8 cellular contexts compared by ENCODE assay signal in the genomic region with DNA sequence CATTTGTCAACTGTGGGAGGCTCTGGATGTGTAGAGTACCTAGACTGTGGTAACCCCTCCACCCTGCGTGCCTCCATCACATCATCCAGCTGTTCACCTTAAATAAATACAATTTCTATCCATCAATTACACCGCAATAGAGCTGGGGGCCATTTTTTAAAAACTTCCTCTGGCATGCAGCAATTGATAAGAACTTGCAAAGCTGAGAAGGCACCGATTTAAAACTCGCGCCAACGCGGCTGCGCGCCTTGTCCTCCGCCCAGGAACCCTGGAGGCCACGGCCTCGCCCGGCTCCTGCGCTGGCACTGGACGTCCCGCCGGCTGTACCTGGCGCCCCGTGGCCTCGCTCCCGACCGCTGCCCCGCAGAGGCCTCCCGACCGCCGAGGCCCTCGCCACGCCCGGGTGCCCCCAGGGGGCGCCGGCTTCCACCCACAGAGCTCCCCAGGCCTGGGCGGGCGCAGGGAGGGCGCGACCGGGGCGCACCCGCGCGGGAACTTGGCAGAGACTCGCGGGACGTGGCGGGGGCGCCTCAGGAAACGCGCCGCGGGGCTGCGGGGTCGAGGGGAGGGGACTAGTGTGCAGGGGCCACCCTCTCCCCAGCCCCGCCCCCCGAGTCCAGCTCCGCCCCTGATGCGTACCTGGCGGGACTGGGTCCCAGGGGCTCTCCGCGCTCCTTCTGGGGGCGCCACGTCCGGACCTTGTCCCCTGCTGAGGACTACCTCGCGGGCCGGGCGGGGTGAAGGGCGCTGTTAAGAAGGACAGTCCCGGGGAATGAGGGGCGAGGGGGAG.
A peak's percentile ranks its signal among the peaks of the same experiment; 100 is the strongest.
DNase-seq lines count a peak whose midpoint lies in the region; ATAC-seq, FAIRE-seq and TF ChIP-seq lines count a peak whose summit lies in the region.

No MANE protein-coding gene starts in this region.

- no peaks in the 10 kb centered on the region for H3K36me3 Mint-ChIP-seq in activated naive CD4-positive, alpha-beta T cell treated with anti-CD3 and anti-CD28 coated beads, Interleukin-2, amount 10 ng/mL, durations not matched to agents 7 days and 5 days

- H3K4me3 Mint-ChIP-seq in activated naive CD4-positive, alpha-beta T cell treated with anti-CD3 and anti-CD28 coated beads, Interleukin-2, amount 10 ng/mL, durations not matched to agents 7 days and 5 days = no peak overlapping the region

- no peaks in the 10 kb centered on the region for H3K9me3 ChIP-seq in GM23248 (ENCODE audit: low read depth)
- no peaks in the 10 kb centered on the region for H3K9me3 ChIP-seq in hepatocyte (ENCODE audit: low read depth)
- H3K9me3 ChIP-seq in small intestine (ENCODE audit: control insufficient read depth, low read depth) = no peaks in the 10 kb centered on the region

- CTCF ChIA-PET in activated naive CD4-positive, alpha-beta T cell treated with anti-CD3 and anti-CD28 coated beads, Interleukin-2, amount 10 ng/mL, durations not matched to agents 7 days and 5 days (lab: Charles Lee) = no interaction called here

- no peak for ATAC-seq in HG03045 (IDR thresholded peaks at IDR 0.05; ENCODE audit: unreplicated experiment)
- no peak for ATAC-seq in HG03439 (IDR thresholded peaks at IDR 0.05; ENCODE audit: unreplicated experiment)

- no peaks in the 10 kb centered on the region for H4K20me1 ChIP-seq in GM23248 (ENCODE audit: insufficient read depth)
- H4K20me1 ChIP-seq in hepatocyte (ENCODE audit: insufficient read depth, poor library complexity, severe bottlenecking) = no peaks in the 10 kb centered on the region

- no peak overlapping the region for H3K27ac Mint-ChIP-seq in activated naive CD4-positive, alpha-beta T cell treated with anti-CD3 and anti-CD28 coated beads, Interleukin-2, amount 10 ng/mL, durations not matched to agents 7 days and 5 days

- no peaks in the 10 kb centered on the region for H3K27me3 ChIP-seq in GM23248 (replicated peaks; ENCODE audit: insufficient read depth)
- H3K27me3 ChIP-seq in hepatocyte = no peaks in the 10 kb centered on the region
- H3K27me3 ChIP-seq in small intestine (ENCODE audit: control insufficient read depth in 2 of 2, insufficient read depth in 2 of 2, low read length in 2 of 2) = peaks cover 0 to 7% of the 10 kb centered on the region in 2 donors

- H3K9me3 Mint-ChIP-seq in activated naive CD4-positive, alpha-beta T cell treated with anti-CD3 and anti-CD28 coated beads, Interleukin-2, amount 10 ng/mL, durations not matched to agents 7 days and 5 days = no peaks in the 10 kb centered on the region

- H3F3A ChIP-seq in GM23248 (ENCODE audit: insufficient read depth) = no peaks in the 10 kb centered on the region

- peaks cover 74% of the 10 kb centered on the region for H3K27me3 Mint-ChIP-seq in activated naive CD4-positive, alpha-beta T cell treated with anti-CD3 and anti-CD28 coated beads, Interleukin-2, amount 10 ng/mL, durations not matched to agents 7 days and 5 days

- DNase-seq in GM23248 = peak; percentile 59
- DNase-seq in activated naive CD4-positive, alpha-beta T cell treated with anti-CD3 and anti-CD28 coated beads, Interleukin-2, amount 10 ng/mL, durations not matched to agents 7 days and 5 days = peak; percentile 46
- peak; percentile 73 for DNase-seq in hepatocyte (ENCODE audit: low spot score)
- DNase-seq in small intestine = peak; percentile 67
- no peak for DNase-seq in GM19240 (ENCODE audit: insufficient read length, low spot score)
- no peak for DNase-seq in activated CD4-positive, CD25-positive, alpha-beta regulatory T cell treated with anti-CD3 and anti-CD28 coated beads, Interleukin-2, amount 50 U/mL, for 72 hours

- H3K79me2 ChIP-seq in GM23248 (ENCODE audit: insufficient read depth) (no peaks in the 10 kb centered on the region), hepatocyte (no peaks in the 10 kb centered on the region)

- H3K36me3 ChIP-seq in GM23248 (ENCODE audit: low read depth) (no peaks in the 10 kb centered on the region), hepatocyte (replicated peaks; ENCODE audit: insufficient read depth, low read depth) (no peaks in the 10 kb centered on the region), small intestine (ENCODE audit: control insufficient read depth in 2 of 2, insufficient read depth in 2 of 2, low read length in 2 of 2) (no peaks in the 10 kb centered on the region)

- peak; percentile 31 for TF ChIP-seq CTCF in hepatocyte (IDR thresholded peaks at IDR 0.05; ENCODE audit: poor library complexity)

- H3K4me1 Mint-ChIP-seq in activated naive CD4-positive, alpha-beta T cell treated with anti-CD3 and anti-CD28 coated beads, Interleukin-2, amount 10 ng/mL, durations not matched to agents 7 days and 5 days = peaks cover 10% of the 10 kb centered on the region

- 6 to 7% methylated on average over 28 to 48 of the region's 68 CpGs for WGBS in GM23248 (ENCODE audit: low coverage in 1 of 2, low lambda C conversion rate in 2 of 2, missing lambda C conversion rate in 2 of 2), 2 experiments
- 10% methylated on average over 55 of the region's 68 CpGs for WGBS in hepatocyte (ENCODE audit: low lambda C conversion rate, missing lambda C conversion rate)
- 3 to 5% (median 3%) methylated on average over 46 to 68 of the region's 68 CpGs for WGBS in small intestine, 3 donors

- no peak overlapping the region for H3K27ac ChIP-seq in GM23248
- peak overlapping the region; percentile 88 for H3K27ac ChIP-seq in hepatocyte
- H3K27ac ChIP-seq in small intestine (ENCODE audit: low read depth in 1 of 2, low read length in 1 of 2) = no peak overlapping the region

- H3K4me3 ChIP-seq in GM23248 (peak overlapping the region; percentile 62), hepatocyte (peak overlapping the region; percentile 31), small intestine (ENCODE audit: low read depth in 1 of 2, low read length in 2 of 2) (peak overlapping the region; percentile 5 to 50)

- H3K4me2 ChIP-seq in GM23248 (ENCODE audit: unreplicated experiment) = peak overlapping the region; percentile 68
- H3K4me2 ChIP-seq in hepatocyte = peak overlapping the region; percentile 80

- peak overlapping the region; percentile 45 for H3K9ac ChIP-seq in GM23248

- peaks cover under 1% of the 10 kb centered on the region; the same call in 1 of the 2 replicates for H3K4me1 ChIP-seq in GM23248 (ENCODE audit: insufficient read depth)
- H3K4me1 ChIP-seq in hepatocyte (ENCODE audit: insufficient read depth) = peaks cover 28% of the 10 kb centered on the region
- H3K4me1 ChIP-seq in small intestine (ENCODE audit: control insufficient read depth in 2 of 2, insufficient read depth in 1 of 2, low read depth in 1 of 2, low read length in 1 of 2) = peaks cover 5 to 7% of the 10 kb centered on the region in 2 donors

- peak overlapping the region; percentile 65 for H2AFZ ChIP-seq in GM23248
- H2AFZ ChIP-seq in hepatocyte = peak overlapping the region; percentile 83

- in situ Hi-C loops in GM23248 (cut with MboI) = no loop called here

- H3K9me2 ChIP-seq in GM23248 (ENCODE audit: insufficient read depth) = no peaks in the 10 kb centered on the region
- H3K9me2 ChIP-seq in hepatocyte (replicated peaks; ENCODE audit: insufficient read depth) = no peaks in the 10 kb centered on the region

- FAIRE-seq in small intestine (lab: Jason Lieb, UNC) = no peak

Comparison
In these comparisons a context has a peak if more than half of its experiments do, and no peak if none do; other contexts are left out.
1. DNase-seq: peak in GM23248 (single experiment), activated naive CD4-positive, alpha-beta T cell treated with anti-CD3 and anti-CD28 coated beads, Interleukin-2, amount 10 ng/mL, durations not matched to agents 7 days and 5 days (single experiment), hepatocyte (single experiment) and small intestine (single experiment); none in GM19240 (single experiment) and activated CD4-positive, CD25-positive, alpha-beta regulatory T cell treated with anti-CD3 and anti-CD28 coated beads, Interleukin-2, amount 50 U/mL, for 72 hours (single experiment).
2. Peak in every context shown above with its lines, with median percentiles within 50 percentile points of each other: H3K4me3 ChIP-seq.